In the genomic region with DNA sequence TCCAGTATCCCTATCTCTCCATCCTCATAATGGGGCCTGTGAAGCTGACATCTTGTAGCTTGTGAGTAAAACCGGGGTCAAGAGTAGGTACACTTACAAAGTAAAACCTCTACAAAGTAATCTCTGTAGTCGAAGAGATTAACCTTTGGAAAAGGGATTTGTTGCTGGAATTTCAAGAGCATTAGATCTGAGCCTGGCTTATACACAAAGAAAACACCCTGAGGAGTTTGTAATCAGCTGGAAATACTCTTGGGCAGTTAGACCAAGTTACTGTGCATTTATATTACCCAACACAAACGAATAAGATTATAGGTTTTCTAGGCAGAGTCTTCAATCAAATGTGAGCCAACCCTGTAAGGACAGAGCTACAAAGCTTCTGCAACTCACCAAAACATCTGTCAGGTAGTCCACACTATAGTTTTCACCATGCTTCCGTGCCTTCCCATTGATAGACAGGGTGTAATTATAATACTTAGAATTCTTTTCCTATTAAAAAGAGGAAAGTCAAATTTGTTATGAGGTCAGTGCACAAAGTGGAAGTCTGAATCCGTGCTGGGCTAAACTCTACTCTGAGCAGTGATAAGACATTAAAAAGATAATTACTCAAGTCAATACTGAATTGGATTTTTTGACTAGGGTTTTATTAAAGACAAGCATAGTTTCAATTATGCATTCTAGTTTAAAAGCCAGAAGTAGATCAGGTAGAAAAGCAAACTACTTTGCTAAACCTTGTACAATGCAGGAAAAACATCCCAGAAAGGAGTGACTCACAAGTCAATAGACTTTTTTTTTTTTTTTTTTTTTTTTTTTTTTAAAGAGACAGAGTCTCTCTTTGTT, we compare ENCODE assay signal across 1 cellular context.
TF ChIP-seq lines count a peak whose summit lies in the region.

No MANE protein-coding gene starts in this region.

TF ChIP-seq in SK-N-SH treated with all-trans-retinoic acid at 6 μM for 48 hours, 23 proteins besides CTCF, POLR2A, EP300 and RAD21 (continued from another document):
- TF ChIP-seq GLIS3 (CRISPR knock-in tag; IDR thresholded peaks at IDR 0.05) (no peak), ZC3H10 (CRISPR knock-in tag; IDR thresholded peaks at IDR 0.05) (no peak), BACH2 (CRISPR knock-in tag; IDR thresholded peaks at IDR 0.05; ENCODE audit: borderline replicate concordance) (no peak), ESRRG (CRISPR knock-in tag; IDR thresholded peaks at IDR 0.05) (no peak), RARB (CRISPR knock-in tag; IDR thresholded peaks at IDR 0.05) (no peak), SNAI2 (CRISPR knock-in tag; IDR thresholded peaks at IDR 0.05) (no peak), ARNTL (CRISPR knock-in tag; IDR thresholded peaks at IDR 0.05; ENCODE audit: borderline replicate concordance, low read depth) (no peak), ZFP30 (CRISPR knock-in tag; IDR thresholded peaks at IDR 0.05) (no peak), TOX (CRISPR knock-in tag; IDR thresholded peaks at IDR 0.05; ENCODE audit: borderline replicate concordance) (no peak)
